ENCODE assay signal across 1 cellular context in the genomic region with DNA sequence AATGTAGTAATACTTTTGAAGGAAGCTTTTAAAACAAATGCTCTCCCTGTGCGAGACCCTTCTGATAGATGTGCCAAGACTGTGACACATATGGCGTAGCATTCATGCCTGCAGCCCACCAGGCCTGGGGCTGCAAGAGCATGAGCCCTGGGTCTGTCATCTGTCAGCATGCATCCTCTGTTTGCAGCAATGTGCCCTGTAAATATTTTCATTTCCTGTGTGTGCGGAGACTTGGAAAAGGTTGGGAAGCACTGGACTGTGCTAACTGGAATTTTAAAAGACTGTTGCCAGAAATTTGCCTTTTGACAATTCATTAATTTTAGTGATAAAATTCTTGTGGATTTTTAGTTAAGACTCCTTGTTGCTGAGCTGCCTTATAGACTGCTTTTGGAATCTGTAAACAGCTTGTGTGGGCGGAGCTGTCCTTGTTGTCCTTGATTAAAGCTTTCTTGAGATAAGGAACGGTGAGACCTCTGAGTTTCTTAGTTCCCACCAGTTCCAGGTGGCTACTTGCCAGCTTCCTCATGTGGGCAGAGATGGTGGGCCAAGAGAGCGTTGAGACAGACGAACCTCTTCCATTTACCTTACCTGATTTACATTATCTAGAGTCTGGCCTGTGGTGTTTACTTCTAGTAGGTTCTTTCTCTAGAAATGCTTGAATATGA.
TF ChIP-seq lines count a peak whose summit lies in the region.

No MANE protein-coding gene starts in this region.

TF ChIP-seq in WTC11, 78 proteins besides CTCF, POLR2A, EP300 and RAD21 (continued from another document):
- TF ChIP-seq, protein P1, sequence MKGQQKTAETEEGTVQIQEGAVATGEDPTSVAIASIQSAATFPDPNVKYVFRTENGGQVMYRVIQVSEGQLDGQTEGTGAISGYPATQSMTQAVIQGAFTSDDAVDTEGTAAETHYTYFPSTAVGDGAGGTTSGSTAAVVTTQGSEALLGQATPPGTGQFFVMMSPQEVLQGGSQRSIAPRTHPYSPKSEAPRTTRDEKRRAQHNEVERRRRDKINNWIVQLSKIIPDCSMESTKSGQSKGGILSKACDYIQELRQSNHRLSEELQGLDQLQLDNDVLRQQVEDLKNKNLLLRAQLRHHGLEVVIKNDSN (CRISPR knock-in tag; IDR thresholded peaks at IDR 0.05), result no peak
